Comparison of ENCODE assay signal across 19 cellular contexts in the genomic region with DNA sequence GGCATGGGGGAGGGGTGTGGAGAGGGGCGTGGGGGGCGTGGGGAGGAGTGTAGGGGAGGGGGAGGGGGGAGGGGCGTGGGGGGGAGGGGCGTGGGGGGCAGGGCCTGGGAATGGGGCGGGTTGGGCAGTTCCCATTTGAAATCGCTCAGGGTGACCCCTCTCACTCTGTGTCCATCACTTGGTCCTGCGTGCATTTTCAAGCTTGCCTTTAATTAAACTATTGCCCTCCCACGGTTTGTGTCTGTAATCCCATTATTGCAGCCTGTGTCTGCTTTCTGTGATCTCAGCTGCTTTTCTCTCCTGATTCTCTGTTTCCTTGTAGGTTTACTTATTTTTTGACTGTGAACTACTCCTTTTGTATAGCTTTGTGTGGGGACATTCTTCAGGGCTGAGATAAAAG. TPM values are rescaled to one million over a fixed set of nuclear protein-coding genes. Genes with fewer than 3 reads are reported as not detected.
A peak's percentile ranks its signal among the peaks of the same experiment; 100 is the strongest.
DNase-seq lines count a peak whose midpoint lies in the region; ATAC-seq and TF ChIP-seq lines count a peak whose summit lies in the region.
"Had no signal": no experiment of that assay in that cellular context is flagged by ENCODE, and none has a peak within 500 bp of the region (broad histone marks: within the 10 kb centered on the region; RNA-seq: fewer than 3 reads in every experiment).

No MANE protein-coding gene starts in this region.

- peaks cover 5% of the 10 kb centered on the region for H3K9me3 Mint-ChIP-seq in glutamatergic neuron (ENCODE audit: unreplicated experiment)

- peak; percentile 9 for DNase-seq in NCI-H2227 (lab: John Stamatoyannopoulos, UW; ENCODE audit: unreplicated experiment)
- no peak for DNase-seq in NCI-H2227 treated with DMSO at 0.1 percent for 48 hours (lab: John Stamatoyannopoulos, UW)
- DNase-seq in NCI-H69 (lab: John Stamatoyannopoulos, UW): peak; percentile 1
- no peak for DNase-seq in glutamatergic neuron
- DNase-seq in sciatic nerve (ENCODE audit: low spot score): no peak
- DNase-seq in NOMO-1 treated with dmso at 0.1 percent for 144 hours (lab: John Stamatoyannopoulos, UW; ENCODE audit: unreplicated experiment): no peak
- DNase-seq: 8988T, C1 segment of cervical spinal cord, KG1, NCI-H1048, NCI-H146, NCI-H2107, NCI-H774, SIG-M5 had no signal

- peaks cover 5% of the 10 kb centered on the region for H3K4me1 Mint-ChIP-seq in glutamatergic neuron (ENCODE audit: low read depth, unreplicated experiment)

- peaks cover 13% of the 10 kb centered on the region for H3K27me3 Mint-ChIP-seq in glutamatergic neuron (ENCODE audit: unreplicated experiment)

- no peak for TF ChIP-seq CTCF in glutamatergic neuron (IDR thresholded peaks at IDR 0.05; ENCODE audit: partially characterized antibody, unreplicated experiment)

- ATAC-seq in sciatic nerve: peak; percentile 24
- no peak for ATAC-seq in HG02759 (IDR thresholded peaks at IDR 0.05; ENCODE audit: unreplicated experiment)
- no peak for ATAC-seq in HG03439 (IDR thresholded peaks at IDR 0.05; ENCODE audit: unreplicated experiment)

- H3K36me3 Mint-ChIP-seq in glutamatergic neuron (ENCODE audit: unreplicated experiment): peaks cover 14% of the 10 kb centered on the region

- H3K27ac Mint-ChIP-seq in glutamatergic neuron (ENCODE audit: unreplicated experiment): no peak overlapping the region

- intact Hi-C loops in sciatic nerve (cut with DNase I): no loop called here

- peak overlapping the region; percentile 35 for H3K4me3 Mint-ChIP-seq in glutamatergic neuron (ENCODE audit: unreplicated experiment)

RNA-seq across cellular contexts. Expression of a gene that starts 1.3 kb away (rescaled TPM):
- not detected for total RNA-seq in glutamatergic neuron (ENCODE audit: unreplicated experiment)
- total RNA-seq in sciatic nerve: 4.6 TPM
- total RNA-seq: M059J, OCI-LY7, RPMI7951 had no signal

RNA-seq across cellular contexts. Expression of a gene that starts 46.6 kb away (rescaled TPM):
- total RNA-seq in glutamatergic neuron (ENCODE audit: unreplicated experiment) (not detected), sciatic nerve (7.6 TPM)
- total RNA-seq: M059J, OCI-LY7, RPMI7951 had no signal

Comparison
In these comparisons a context has a peak if more than half of its experiments do, and no peak if none do; other contexts are left out.
1. DNase-seq: peak in NCI-H2227 (single experiment) and NCI-H69 (single experiment); none in NCI-H2227 treated with DMSO at 0.1 percent for 48 hours (single experiment), glutamatergic neuron (single experiment), sciatic nerve (single experiment) and NOMO-1 treated with dmso at 0.1 percent for 144 hours (single experiment).